ENCODE assay signal across 1 cellular context in genomic region chr7:102125127-102125561, GRCh38.
TF ChIP-seq lines count a peak whose summit lies in the region.

No MANE protein-coding gene starts in this region.

TF ChIP-seq in HCT116, 20 proteins besides CTCF, POLR2A, EP300 and RAD21 (continued from another document):
- no peak for TF ChIP-seq ZBTB33 (IDR thresholded peaks at IDR 0.05; ENCODE audit: extremely low read depth, insufficient replicate concordance, low read length)
- no peak for TF ChIP-seq EGR1 (IDR thresholded peaks at IDR 0.05; ENCODE audit: low read depth)
